In genomic region chr17:57480438-57481196, GRCh38 we compare ENCODE assay signal across 11 cellular contexts.
DNase-seq lines count a peak whose midpoint lies in the region; ATAC-seq and TF ChIP-seq lines count a peak whose summit lies in the region.
"Had no signal": no experiment of that assay in that cellular context is flagged by ENCODE, and none has a peak within 500 bp of the region (broad histone marks: within the 10 kb centered on the region; RNA-seq: fewer than 3 reads in every experiment).

No MANE protein-coding gene starts in this region.

- no peak for TF ChIP-seq CTCF in CD4-positive, alpha-beta T cell (IDR thresholded peaks at IDR 0.05)
- TF ChIP-seq CTCF in breast epithelium (IDR thresholded peaks at IDR 0.05) = no peak

- no peak for TF ChIP-seq POLR2A in breast epithelium (IDR thresholded peaks at IDR 0.05)

- no peak overlapping the region for H3K27ac ChIP-seq in CD4-positive, alpha-beta T cell (ENCODE audit: low read depth, low read length)
- peak overlapping the region; percentile 22 to 59 for H3K27ac ChIP-seq in breast epithelium

- peaks cover 11% of the 10 kb centered on the region for H3K36me3 Mint-ChIP-seq in CD4-positive, alpha-beta T cell (ENCODE audit: low read depth)
- H3K36me3 Mint-ChIP-seq in IgD-negative memory B cell = peaks cover 5% of the 10 kb centered on the region
- H3K36me3 Mint-ChIP-seq in naive thymus-derived CD8-positive, alpha-beta T cell = peaks cover 0 to 3% (median 0%) of the 10 kb centered on the region in 3 donors

- no peak for DNase-seq in CD4-positive, alpha-beta T cell
- peak in 1 of 2 donors; percentile 48 for DNase-seq in breast epithelium (ENCODE audit: low spot score in 2 of 2)
- no peak for DNase-seq in naive thymus-derived CD8-positive, alpha-beta T cell
- no peak for DNase-seq in T1000 (lab: John Stamatoyannopoulos, UW)
- no peak for DNase-seq in DMS79 treated with DMSO at 0.1 percent for 48 hours (lab: John Stamatoyannopoulos, UW)
- no peak for DNase-seq in NOMO-1 treated with DMSO at 0.1 percent for 48 hours (lab: John Stamatoyannopoulos, UW; ENCODE audit: unreplicated experiment)
- no peak for DNase-seq in NCI-H748 treated with DMSO at 0.1 percent for 48 hours (lab: John Stamatoyannopoulos, UW)
- DNase-seq: SHP77 treated with DMSO at 0.1 percent for 48 hours had no signal

- POLR2A ChIA-PET in CD4-positive, alpha-beta T cell (lab: Charles Lee) = interaction anchor here (0.7 kb wide), 1 partner anchor 250 kb away, joined by 3 read pairs; no protein-coding TSS in a partner anchor
- POLR2A ChIA-PET in naive thymus-derived CD8-positive, alpha-beta T cell (lab: Charles Lee) = no interaction called here

- no peak overlapping the region for H3K4me3 ChIP-seq in breast epithelium
- H3K4me3 ChIP-seq: thoracic aorta had no signal

- intact Hi-C loops in CD4-positive, alpha-beta T cell (cut with DNase I, micrococcal nuclease) = no loop called here
- intact Hi-C loops in breast epithelium (cut with DNase I; ENCODE audit: low total_unique reads) = loop anchor here (1.0 kb wide), 1 partner anchor 31 kb away; no protein-coding TSS in a partner anchor

- H3K4me3 Mint-ChIP-seq in CD4-positive, alpha-beta T cell = no peak overlapping the region
- H3K4me3 Mint-ChIP-seq in IgD-negative memory B cell = no peak overlapping the region
- H3K4me3 Mint-ChIP-seq in naive thymus-derived CD8-positive, alpha-beta T cell = peak overlapping the region in 5 of 10 donors; percentile 3 to 33 (median 11)
- H3K4me3 Mint-ChIP-seq: central memory CD8-positive, alpha-beta T cell had no signal

- ATAC-seq in CD4-positive, alpha-beta T cell (ENCODE audit: poor library complexity) = peak; percentile 24
- ATAC-seq in naive thymus-derived CD8-positive, alpha-beta T cell = peak; percentile 39 to 60

- H3K9me3 ChIP-seq in CD4-positive, alpha-beta T cell (ENCODE audit: control insufficient read depth, low read length) = no peaks in the 10 kb centered on the region
- no peaks in the 10 kb centered on the region for H3K9me3 ChIP-seq in breast epithelium
- H3K9me3 ChIP-seq: thoracic aorta had no signal

- no peaks in the 10 kb centered on the region for H3K27me3 Mint-ChIP-seq in CD4-positive, alpha-beta T cell
- H3K27me3 Mint-ChIP-seq in IgD-negative memory B cell = no peaks in the 10 kb centered on the region
- H3K27me3 Mint-ChIP-seq in naive thymus-derived CD8-positive, alpha-beta T cell = no peaks in the 10 kb centered on the region
- H3K27me3 Mint-ChIP-seq: central memory CD8-positive, alpha-beta T cell had no signal

- H3K9me3 Mint-ChIP-seq in CD4-positive, alpha-beta T cell = no peaks in the 10 kb centered on the region
- no peaks in the 10 kb centered on the region for H3K9me3 Mint-ChIP-seq in IgD-negative memory B cell
- H3K9me3 Mint-ChIP-seq in naive thymus-derived CD8-positive, alpha-beta T cell = no peaks in the 10 kb centered on the region
- H3K9me3 Mint-ChIP-seq: central memory CD8-positive, alpha-beta T cell had no signal

- peaks cover 4 to 15% of the 10 kb centered on the region in 2 donors for H3K4me1 ChIP-seq in breast epithelium

- peaks cover 88% of the 10 kb centered on the region for H3K4me1 Mint-ChIP-seq in CD4-positive, alpha-beta T cell (ENCODE audit: low read depth)
- H3K4me1 Mint-ChIP-seq in IgD-negative memory B cell = peaks cover 11 to 28% (median 24%) of the 10 kb centered on the region in 3 donors
- H3K4me1 Mint-ChIP-seq in naive thymus-derived CD8-positive, alpha-beta T cell = peaks cover 43 to 95% (median 69%) of the 10 kb centered on the region in 4 donors

- CTCF ChIA-PET in CD4-positive, alpha-beta T cell (lab: Charles Lee) = interaction anchor here (0.6 to 1.3 kb wide), 2 partner anchors 52 to 100 kb away, joined by 3 to 4 read pairs; no protein-coding TSS in a partner anchor

- H3K36me3 ChIP-seq in breast epithelium = no peaks in the 10 kb centered on the region
- H3K36me3 ChIP-seq: thoracic aorta had no signal

- no peaks in the 10 kb centered on the region for H3K27me3 ChIP-seq in CD4-positive, alpha-beta T cell (ENCODE audit: control insufficient read depth, insufficient read depth, low read length)
- no peaks in the 10 kb centered on the region for H3K27me3 ChIP-seq in breast epithelium

- peak overlapping the region; percentile 13 for H3K27ac Mint-ChIP-seq in CD4-positive, alpha-beta T cell
- peak overlapping the region in 2 of 3 donors; percentile 29 to 49 for H3K27ac Mint-ChIP-seq in IgD-negative memory B cell
- peak overlapping the region in 6 of 10 donors; percentile 6 to 64 (median 54) for H3K27ac Mint-ChIP-seq in naive thymus-derived CD8-positive, alpha-beta T cell
